ENCODE assay signal across 23 cellular contexts in the genomic region with DNA sequence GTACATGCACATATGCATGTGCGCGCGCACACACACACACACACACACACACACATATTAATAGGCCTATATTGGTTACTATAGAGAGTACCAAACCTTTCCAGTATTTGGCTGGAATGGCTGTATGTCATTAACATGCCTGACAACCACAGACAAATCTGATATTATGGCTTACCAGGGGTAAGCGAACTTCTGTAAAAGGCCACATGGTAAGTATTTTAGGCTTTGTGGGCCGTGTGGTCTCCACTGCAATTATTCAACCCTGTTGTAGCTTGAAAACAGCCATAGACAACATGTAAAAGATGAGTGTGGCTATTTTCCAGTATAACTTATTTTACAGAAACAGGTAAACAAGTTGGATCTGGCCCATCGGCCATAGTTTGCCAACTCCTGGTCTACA.
DNase-seq lines count a peak whose midpoint lies in the region; ATAC-seq, FAIRE-seq and TF ChIP-seq lines count a peak whose summit lies in the region.
"Had no signal": no experiment of that assay in that cellular context is flagged by ENCODE, and none has a peak within 500 bp of the region (broad histone marks: within the 10 kb centered on the region; RNA-seq: fewer than 3 reads in every experiment).

No MANE protein-coding gene starts in this region.

- H3K9me3 ChIP-seq in IMR-90 (ENCODE audit: control insufficient read depth, insufficient read depth, low read length): no peaks in the 10 kb centered on the region
- H3K9me3 ChIP-seq in astrocyte (ENCODE audit: insufficient read depth, low read depth, low read length): no peaks in the 10 kb centered on the region
- H3K9me3 ChIP-seq: BLaER1, Caco-2 had no signal

- H3K27ac ChIP-seq in IMR-90 (ENCODE audit: insufficient read depth, low read length) (no peak overlapping the region), astrocyte (ENCODE audit: low read depth, low read length) (no peak overlapping the region)
- H3K27ac ChIP-seq: BLaER1, C4-2B had no signal

- H3K18ac ChIP-seq in IMR-90 (ENCODE audit: low read depth, low read length): no peak overlapping the region

- no peak overlapping the region for H3K23ac ChIP-seq in IMR-90 (ENCODE audit: low read depth, low read length)

- no peak overlapping the region for H3K4ac ChIP-seq in IMR-90 (ENCODE audit: low read depth, low read length)

- H3K9me1 ChIP-seq in IMR-90 (ENCODE audit: insufficient read depth, low read length): no peaks in the 10 kb centered on the region; the same call in 1 of the 2 replicates

- intact Hi-C loops in IMR-90 (cut with micrococcal nuclease): no loop called here

- H3K4me3 Mint-ChIP-seq in astrocyte (ENCODE audit: unreplicated experiment) (no peak overlapping the region), mesothelial cell of epicardium (no peak overlapping the region)
- no peak overlapping the region for H3K4me3 Mint-ChIP-seq in activated CD4-positive, alpha-beta T cell treated with anti-CD3 and anti-CD28 coated beads, Interleukin-2, amount 10 ng/mL, durations not matched to agents 7 days and 5 days
- H3K4me3 Mint-ChIP-seq: B cell; CD4-positive, CD25-positive, alpha-beta regulatory T cell; CD8-positive, alpha-beta T cell; GM23338; H9 had no signal

- H2AK5ac ChIP-seq in IMR-90 (ENCODE audit: low read depth, low read length): no peak overlapping the region

- no peak overlapping the region for H2BK120ac ChIP-seq in IMR-90 (ENCODE audit: low read depth, low read length)

- peak overlapping the region; percentile 28; the same call in 1 of the 2 replicates for H3K14ac ChIP-seq in IMR-90 (replicated peaks; ENCODE audit: low read depth, low read length)

- in situ Hi-C loops in IMR-90 (cut with MboI; ENCODE audit: low sequenced_read_pairs): no loop called here
- in situ Hi-C loops in astrocyte of the spinal cord (cut with HindIII; ENCODE audit: low sequenced_read_pairs): no loop called here

- H3K4me2 ChIP-seq in IMR-90 (ENCODE audit: low read depth, low read length): no peak overlapping the region
- peak overlapping the region; percentile 17 for H3K4me2 ChIP-seq in astrocyte (ENCODE audit: low read length)
- H3K4me2 ChIP-seq: BLaER1, GM23338 had no signal

- H2BK5ac ChIP-seq in IMR-90 (ENCODE audit: low read depth, low read length, poor library complexity, severe bottlenecking): no peak overlapping the region

- H4K91ac ChIP-seq in IMR-90 (ENCODE audit: insufficient read depth, low read depth, low read length): no peak overlapping the region

- no peak overlapping the region for H3K4me3 ChIP-seq in IMR-90 (ENCODE audit: insufficient read depth, low read depth, low read length)
- H3K4me3 ChIP-seq in astrocyte (ENCODE audit: insufficient read depth, low read depth, low read length): no peak overlapping the region
- H3K4me3 ChIP-seq in astrocyte of the spinal cord (ENCODE audit: low read depth, low read length): no peak overlapping the region
- H3K4me3 ChIP-seq: BLaER1, GM12878, GM23338 had no signal

- H3K9me3 Mint-ChIP-seq in astrocyte (ENCODE audit: unreplicated experiment): no peaks in the 10 kb centered on the region
- H3K9me3 Mint-ChIP-seq in mesothelial cell of epicardium: peaks cover 4% of the 10 kb centered on the region
- no peaks in the 10 kb centered on the region for H3K9me3 Mint-ChIP-seq in activated CD4-positive, alpha-beta T cell treated with anti-CD3 and anti-CD28 coated beads, Interleukin-2, amount 10 ng/mL, durations not matched to agents 7 days and 5 days
- H3K9me3 Mint-ChIP-seq: CD8-positive, alpha-beta T cell; GM23338; H9 had no signal

- no peak for TF ChIP-seq CTCF in IMR-90 (conservative IDR thresholded peaks at IDR 0.05; ENCODE audit: low read depth, low read length)
- no peak for TF ChIP-seq CTCF in astrocyte (IDR thresholded peaks at IDR 0.05; ENCODE audit: insufficient read depth, low read depth, low read length)
- TF ChIP-seq CTCF in astrocyte of the spinal cord (IDR thresholded peaks at IDR 0.05; ENCODE audit: low read depth, low read length): no peak
- no peak for TF ChIP-seq CTCF in mesothelial cell of epicardium (IDR thresholded peaks at IDR 0.05; ENCODE audit: unreplicated experiment)

- H3K36me3 Mint-ChIP-seq in astrocyte (ENCODE audit: low read depth, unreplicated experiment) (no peaks in the 10 kb centered on the region), mesothelial cell of epicardium (peaks cover 4% of the 10 kb centered on the region)
- no peaks in the 10 kb centered on the region for H3K36me3 Mint-ChIP-seq in activated CD4-positive, alpha-beta T cell treated with anti-CD3 and anti-CD28 coated beads, Interleukin-2, amount 10 ng/mL, durations not matched to agents 7 days and 5 days (ENCODE audit: low read depth)
- H3K36me3 Mint-ChIP-seq: CD8-positive, alpha-beta T cell had no signal

- H2AFZ ChIP-seq in IMR-90 (replicated peaks; ENCODE audit: low read length, poor library complexity) (no peak overlapping the region), astrocyte (ENCODE audit: low read depth, low read length) (no peak overlapping the region)
- H2AFZ ChIP-seq: GM23338 had no signal

- no peak for TF ChIP-seq RAD21 in IMR-90 (IDR thresholded peaks at IDR 0.05; ENCODE audit: low read length)

- no peaks in the 10 kb centered on the region for H3K27me3 ChIP-seq in IMR-90 (ENCODE audit: control insufficient read depth, insufficient read depth, low read length)
- no peaks in the 10 kb centered on the region for H3K27me3 ChIP-seq in astrocyte (ENCODE audit: insufficient read depth, low read length)
- H3K27me3 ChIP-seq: BLaER1 had no signal

- H3K79me1 ChIP-seq in IMR-90 (ENCODE audit: low read depth in 1 of 2, low read length in 2 of 2): peaks cover 27 to 65% of the 10 kb centered on the region in 2 experiments

- no CpG with 5 or more reads among the region's 6 CpGs for WGBS in IMR-90 (ENCODE audit: extremely low coverage in 2 of 2, insufficient read length in 1 of 2), 2 experiments

- H3K27ac Mint-ChIP-seq in astrocyte (ENCODE audit: unreplicated experiment) (peak overlapping the region; percentile 67), mesothelial cell of epicardium (peak overlapping the region; percentile 75)
- no peak overlapping the region for H3K27ac Mint-ChIP-seq in activated CD4-positive, alpha-beta T cell treated with anti-CD3 and anti-CD28 coated beads, Interleukin-2, amount 10 ng/mL, durations not matched to agents 7 days and 5 days
- H3K27ac Mint-ChIP-seq: B cell; CD4-positive, CD25-positive, alpha-beta regulatory T cell; CD8-positive, alpha-beta T cell; GM23338 had no signal

- no peak overlapping the region for H3K56ac ChIP-seq in IMR-90 (ENCODE audit: extremely low read depth, insufficient read depth, low read length)

- H4K20me1 ChIP-seq in IMR-90 (ENCODE audit: insufficient read depth, low read length) (0 out of 2 replicates have a peak, but pooled peaks cover 7% of the 10 kb centered on the region), astrocyte (ENCODE audit: insufficient read depth, low read length) (peaks cover 5% of the 10 kb centered on the region)
- H4K20me1 ChIP-seq: BLaER1 had no signal

- POLR2A ChIA-PET in IMR-90 (lab: Charles Lee; ENCODE audit: unreplicated experiment): no interaction called here
- POLR2A ChIA-PET in activated CD4-positive, alpha-beta T cell treated with anti-CD3 and anti-CD28 coated beads, Interleukin-2, amount 10 ng/mL, durations not matched to agents 7 days and 5 days (lab: Charles Lee): no interaction called here

- H3K9ac ChIP-seq in IMR-90 (ENCODE audit: low read depth, low read length): no peak overlapping the region
- no peak overlapping the region for H3K9ac ChIP-seq in astrocyte (ENCODE audit: low read length)
- H3K9ac ChIP-seq: BLaER1 had no signal

- peaks cover 1% of the 10 kb centered on the region; the same call in 1 of the 2 replicates for H3K36me3 ChIP-seq in IMR-90 (ENCODE audit: control insufficient read depth, insufficient read depth, low read length)
- H3K36me3 ChIP-seq in astrocyte (ENCODE audit: insufficient read depth, low read length): no peaks in the 10 kb centered on the region
- H3K36me3 ChIP-seq: BLaER1 had no signal

- no peak for TF ChIP-seq POLR2A in IMR-90 (IDR thresholded peaks at IDR 0.05; ENCODE audit: low read depth, low read length)

- H3K79me2 ChIP-seq in astrocyte (ENCODE audit: insufficient read depth, low read length): no peaks in the 10 kb centered on the region

- H3K4me1 ChIP-seq in IMR-90 (ENCODE audit: control insufficient read depth, insufficient read depth, low read length) (peaks cover 10% of the 10 kb centered on the region), astrocyte (ENCODE audit: insufficient read depth, low read length) (peaks cover 3% of the 10 kb centered on the region)

- H2BK20ac ChIP-seq in IMR-90 (ENCODE audit: low read depth, low read length): no peak overlapping the region

- dilution Hi-C loops in IMR-90 (cut with HindIII; ENCODE audit: low sequenced_read_pairs, unreplicated experiment): no loop called here

- ATAC-seq in IMR-90 (ENCODE audit: low read depth) (no peak), GM21576 (IDR thresholded peaks at IDR 0.05; ENCODE audit: unreplicated experiment) (no peak)
- ATAC-seq: CD8-positive, alpha-beta T cell; GM12878; GM23338; HCT116 had no signal

- H2BK15ac ChIP-seq in IMR-90 (ENCODE audit: low read depth, low read length): peak overlapping the region; percentile 31; the same call in 1 of the 3 replicates

- no peaks in the 10 kb centered on the region for H3K27me3 Mint-ChIP-seq in astrocyte (ENCODE audit: low read depth, unreplicated experiment)
- no peaks in the 10 kb centered on the region for H3K27me3 Mint-ChIP-seq in mesothelial cell of epicardium (ENCODE audit: low read depth)
- no peaks in the 10 kb centered on the region for H3K27me3 Mint-ChIP-seq in activated CD4-positive, alpha-beta T cell treated with anti-CD3 and anti-CD28 coated beads, Interleukin-2, amount 10 ng/mL, durations not matched to agents 7 days and 5 days
- H3K27me3 Mint-ChIP-seq: B cell; CD4-positive, CD25-positive, alpha-beta regulatory T cell had no signal

- no TSS peak for BruUV-seq in IMR-90 (replicated peaks; lab: Mats Ljungman, UMichigan)

- no peak overlapping the region; a peak in 1 of 4 replicates for H4K8ac ChIP-seq in IMR-90 (ENCODE audit: low read depth in 2 of 2, low read length in 2 of 2)

- CTCF ChIA-PET in IMR-90 (lab: Yijun Ruan, JAX): no interaction called here
- CTCF ChIA-PET in activated CD4-positive, alpha-beta T cell treated with anti-CD3 and anti-CD28 coated beads, Interleukin-2, amount 10 ng/mL, durations not matched to agents 7 days and 5 days (lab: Charles Lee): interaction anchor here (1.3 kb wide), 1 partner anchor 13 kb away, joined by 3 read pairs; no protein-coding TSS in a partner anchor

- peaks cover 9% of the 10 kb centered on the region for H3K4me1 Mint-ChIP-seq in astrocyte (ENCODE audit: low read depth, unreplicated experiment)
- peaks cover 43% of the 10 kb centered on the region for H3K4me1 Mint-ChIP-seq in mesothelial cell of epicardium
- H3K4me1 Mint-ChIP-seq in activated CD4-positive, alpha-beta T cell treated with anti-CD3 and anti-CD28 coated beads, Interleukin-2, amount 10 ng/mL, durations not matched to agents 7 days and 5 days: peaks cover 13% of the 10 kb centered on the region

- no peak for FAIRE-seq in astrocyte (lab: Jason Lieb, UNC)
- FAIRE-seq: A204.1, GM12878, GM19239 had no signal

- H4K5ac ChIP-seq in IMR-90 (ENCODE audit: low read depth, low read length): no peak overlapping the region

- H2AK9ac ChIP-seq in IMR-90 (replicated peaks; ENCODE audit: low read depth, low read length, poor library complexity): no peak overlapping the region

- no peak for DNase-seq in IMR-90
- DNase-seq in astrocyte (ENCODE audit: low read depth): peak; percentile 55
- DNase-seq in astrocyte of the spinal cord (ENCODE audit: low read depth, low spot score): peak; percentile 20
- no peak for DNase-seq in mesothelial cell of epicardium (ENCODE audit: low spot score in 2 of 2, unreplicated experiment in 2 of 2)
- no peak for DNase-seq in 8988T
- DNase-seq in activated CD4-positive, alpha-beta T cell treated with anti-CD3 and anti-CD28 coated beads, Interleukin-2, amount 10 ng/mL, durations not matched to agents 7 days and 5 days: no peak
- DNase-seq in epidermal melanocyte (ENCODE audit: insufficient read length, low spot score): no peak
- DNase-seq: Caco-2; CD4-positive, CD25-positive, alpha-beta regulatory T cell; CD8-positive, alpha-beta T cell; DMS153; EL; GDM1; H9 had no signal

Comparison
In these comparisons a context has a peak if more than half of its experiments do, and no peak if none do; other contexts are left out.
1. DNase-seq: peak in astrocyte (single experiment) and astrocyte of the spinal cord (single experiment); none in IMR-90 (single experiment), mesothelial cell of epicardium (0 of 2), 8988T (single experiment), activated CD4-positive, alpha-beta T cell treated with anti-CD3 and anti-CD28 coated beads, Interleukin-2, amount 10 ng/mL, durations not matched to agents 7 days and 5 days (single experiment) and epidermal melanocyte (single experiment).